Comparison of ENCODE assay signal across 8 cellular contexts in the genomic region with DNA sequence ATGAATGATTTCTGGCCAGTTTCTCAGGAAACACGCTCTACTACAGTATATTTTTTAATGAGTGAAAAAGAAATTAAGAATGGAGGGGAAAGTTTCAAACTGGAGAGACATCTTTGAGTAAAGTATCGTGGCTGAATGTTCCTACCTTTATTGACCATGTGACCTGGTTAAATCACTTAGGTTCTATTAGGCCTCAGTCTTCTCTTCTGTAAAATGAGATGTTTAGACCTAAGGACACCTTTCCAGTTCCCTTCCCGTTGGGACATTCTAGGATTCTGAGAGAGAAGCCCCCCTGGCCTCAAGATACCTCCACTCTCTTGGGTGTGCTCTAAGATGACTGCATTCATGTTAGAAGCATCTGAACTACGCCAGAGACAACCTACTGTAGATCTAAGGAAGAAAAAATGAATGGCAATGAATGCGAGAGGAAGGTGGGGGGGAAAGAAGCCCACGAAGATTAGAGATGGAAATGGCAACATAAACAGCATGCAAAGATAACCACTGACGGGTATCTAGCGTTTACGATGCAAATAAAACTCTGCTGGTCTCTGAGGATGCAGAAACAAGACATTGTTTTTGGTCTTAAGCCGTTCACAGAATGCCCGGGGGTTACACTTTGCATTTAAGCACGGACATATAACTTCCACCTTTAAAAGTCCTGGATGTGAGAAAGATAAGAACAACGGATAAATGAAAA. TPM values are rescaled to one million over a fixed set of nuclear protein-coding genes. Genes with fewer than 3 reads are reported as not detected.
DNase-seq lines count a peak whose midpoint lies in the region; ATAC-seq and TF ChIP-seq lines count a peak whose summit lies in the region.

No MANE protein-coding gene starts in this region.

- H3K23ac ChIP-seq in mesenchymal stem cell (ENCODE audit: low read length in 2 of 2), result no peak overlapping the region

- TF ChIP-seq CTCF in adrenal gland (IDR thresholded peaks at IDR 0.05), result no peak

- peak overlapping the region; percentile 89 for H3K9ac ChIP-seq in mesenchymal stem cell (ENCODE audit: low read length)

- peak overlapping the region in 1 of 2 experiments; percentile 41 for H3K18ac ChIP-seq in mesenchymal stem cell (ENCODE audit: low read depth in 1 of 2, low read length in 2 of 2)

- H3K36me3 ChIP-seq in adrenal gland (replicated peaks in 1 of 2), result no peaks in the 10 kb centered on the region
- H3K36me3 ChIP-seq in mesenchymal stem cell (ENCODE audit: control insufficient read depth in 1 of 2, insufficient read depth in 2 of 2, low read depth in 1 of 2, low read length in 2 of 2), result no peaks in the 10 kb centered on the region

- H3K9me3 ChIP-seq in adrenal gland (replicated peaks in 1 of 3) (no peaks in the 10 kb centered on the region), mesenchymal stem cell (ENCODE audit: control insufficient read depth, low read length) (no peaks in the 10 kb centered on the region)

- 19 to 20% (median 20%) methylated on average over 13 of the region's 13 CpGs for WGBS in adrenal gland, 4 donors
- WGBS in mesenchymal stem cell, result 48% methylated on average over 10 of the region's 13 CpGs

- no peaks in the 10 kb centered on the region for H3K79me1 ChIP-seq in mesenchymal stem cell (replicated peaks; ENCODE audit: low read length, poor library complexity, severe bottlenecking)

- TF ChIP-seq POLR2A in adrenal gland (IDR thresholded peaks at IDR 0.05), result no peak

- H3K4me3 ChIP-seq in adrenal gland (peak overlapping the region in 3 of 4 donors; percentile 9 to 90 (median 65)), mesenchymal stem cell (ENCODE audit: insufficient read depth in 1 of 2, low read depth in 1 of 2, low read length in 2 of 2) (peak overlapping the region; percentile 36 to 92)

- no peak overlapping the region for H3K4ac ChIP-seq in mesenchymal stem cell (ENCODE audit: low read depth in 1 of 2, low read length in 2 of 2)

- intact Hi-C loops in adrenal gland (cut with DNase I), result no loop called here

- ATAC-seq in GM18907 (IDR thresholded peaks at IDR 0.05; ENCODE audit: unreplicated experiment), result peak; percentile 5
- ATAC-seq in HG03064 (IDR thresholded peaks at IDR 0.05; ENCODE audit: low read depth, unreplicated experiment), result peak; percentile 0

- H3K4me1 ChIP-seq in adrenal gland (replicated peaks in 1 of 2) (peaks cover 20 to 39% of the 10 kb centered on the region in 2 donors), mesenchymal stem cell (ENCODE audit: control insufficient read depth, insufficient read depth, low read depth, low read length) (no peaks in the 10 kb centered on the region)

- H2BK120ac ChIP-seq in mesenchymal stem cell (ENCODE audit: low read depth, low read length), result no peak overlapping the region

- no peak overlapping the region for H2BK15ac ChIP-seq in mesenchymal stem cell (ENCODE audit: low read depth, poor library complexity, severe bottlenecking)

- no peak overlapping the region for H2BK5ac ChIP-seq in mesenchymal stem cell (ENCODE audit: low read depth, low read length, poor library complexity, severe bottlenecking)

- H3K27ac ChIP-seq in adrenal gland (peak overlapping the region in 4 of 5 donors; percentile 79 to 99 (median 91)), mesenchymal stem cell (ENCODE audit: low read length, poor library complexity, severe bottlenecking) (peak overlapping the region; percentile 64)

- no peak overlapping the region for H3K14ac ChIP-seq in mesenchymal stem cell (ENCODE audit: low read length in 2 of 2)

- no peak overlapping the region for H2AK5ac ChIP-seq in mesenchymal stem cell (ENCODE audit: low read length, severe bottlenecking)

- peak overlapping the region; percentile 73 for H3K4me2 ChIP-seq in mesenchymal stem cell (ENCODE audit: low read length, poor library complexity, severe bottlenecking)

- no peak overlapping the region for H4K91ac ChIP-seq in mesenchymal stem cell (ENCODE audit: low read length)

- peak overlapping the region; percentile 6 for H2AFZ ChIP-seq in mesenchymal stem cell (ENCODE audit: low read depth, low read length)

- peak overlapping the region in 1 of 2 experiments; percentile 50 for H2BK12ac ChIP-seq in mesenchymal stem cell (ENCODE audit: low read length in 2 of 2)

- peak overlapping the region; percentile 84 for H4K8ac ChIP-seq in mesenchymal stem cell (ENCODE audit: low read length)

- no peak for DNase-seq in adrenal gland
- no peak for DNase-seq in mesenchymal stem cell
- DNase-seq in medulla oblongata (ENCODE audit: extremely low spot score), result no peak
- no peak for DNase-seq in stimulated activated CD4-positive, alpha-beta T cell treated with anti-CD3 and anti-CD28 coated beads, Interleukin-15, amount 100 ng/mL, for 24 hours
- DNase-seq in COR-L47 (lab: John Stamatoyannopoulos, UW), result no peak
- no peak for DNase-seq in central memory CD4-positive, alpha-beta T cell

- H3K27me3 ChIP-seq in adrenal gland (no peaks in the 10 kb centered on the region), mesenchymal stem cell (ENCODE audit: control insufficient read depth in 1 of 2, insufficient read depth in 1 of 2, low read length in 2 of 2) (no peaks in the 10 kb centered on the region)

RNA-seq across cellular contexts. Expression of a gene that starts 0.6 kb away (rescaled TPM):
- 10 to 100 TPM; 13.2 to 52.0 (median 46.3) TPM for total RNA-seq in adrenal gland
- 10 to 100 TPM; 19.1 to 50.9 (median 32.3) TPM for polyA plus RNA-seq in adrenal gland
- 40.5 TPM for polyA plus RNA-seq in mesenchymal stem cell (2013, experiment 1 of 2)
- 41.1 TPM for polyA plus RNA-seq in mesenchymal stem cell (2013, experiment 2 of 2)
